Comparison of ENCODE assay signal across 19 cellular contexts in genomic region chr12:112421363-112421762, GRCh38. TPM values are rescaled to one million over a fixed set of nuclear protein-coding genes. Genes with fewer than 3 reads are reported as not detected.
DNase-seq lines count a peak whose midpoint lies in the region; ATAC-seq and TF ChIP-seq lines count a peak whose summit lies in the region.
"Had no signal": no experiment of that assay in that cellular context is flagged by ENCODE, and none has a peak within 500 bp of the region (broad histone marks: within the 10 kb centered on the region; RNA-seq: fewer than 3 reads in every experiment).

No MANE protein-coding gene starts in this region.

- H3K4me1 Mint-ChIP-seq in activated CD4-positive, alpha-beta T cell treated with anti-CD3 and anti-CD28 coated beads for 36 hours = peaks cover 57% of the 10 kb centered on the region
- peaks cover 52% of the 10 kb centered on the region for H3K4me1 Mint-ChIP-seq in brain
- peaks cover 29 to 49% of the 10 kb centered on the region in 2 donors for H3K4me1 Mint-ChIP-seq in stimulated activated naive B cell treated with anti-CD40 and anti-IgM and Interleukin-4, amounts not matched to agents 10 μg/mL and 1 μg/mL and 100 μg/mL, for 72 hours

- H3K27ac Mint-ChIP-seq in activated CD4-positive, alpha-beta T cell treated with anti-CD3 and anti-CD28 coated beads for 36 hours = no peak overlapping the region
- H3K27ac Mint-ChIP-seq in brain = peak overlapping the region in 2 of 5 experiments; percentile 1 to 59
- H3K27ac Mint-ChIP-seq in stimulated activated naive B cell treated with anti-CD40 and anti-IgM and Interleukin-4, amounts not matched to agents 10 μg/mL and 1 μg/mL and 100 μg/mL, for 72 hours = peak overlapping the region; percentile 37
- H3K27ac Mint-ChIP-seq in activated naive CD4-positive, alpha-beta T cell treated with anti-CD3 and anti-CD28 coated beads, Interleukin-2, amount 50 U/mL, for 72 hours = no peak overlapping the region
- H3K27ac Mint-ChIP-seq: neural progenitor cell had no signal

- H3K27ac ChIP-seq in HEK293 (ENCODE audit: extremely low read depth, low read depth, low read length) = no peak overlapping the region
- H3K27ac ChIP-seq: neural progenitor cell, sigmoid colon had no signal

- 0 out of 2 replicates have a peak, but pooled peaks cover 4% of the 10 kb centered on the region for H3K4me1 ChIP-seq in HEK293 (ENCODE audit: control insufficient read depth, insufficient read depth, low read length)

- no peak overlapping the region for H3K4me3 ChIP-seq in HEK293 (ENCODE audit: low read depth, low read length)
- H3K4me3 ChIP-seq: neural progenitor cell, sigmoid colon had no signal

- POLR2A ChIA-PET in activated CD4-positive, alpha-beta T cell treated with anti-CD3 and anti-CD28 coated beads for 36 hours (lab: Charles Lee) = no interaction called here
- POLR2A ChIA-PET in HEK293 (lab: Yijun Ruan, JAX) = interaction anchor here (0.6 kb wide), 1 partner anchor 591 kb away, joined by 3 read pairs; no protein-coding TSS in a partner anchor

- H3K36me3 Mint-ChIP-seq in activated CD4-positive, alpha-beta T cell treated with anti-CD3 and anti-CD28 coated beads for 36 hours (ENCODE audit: low read depth) = peaks cover 30% of the 10 kb centered on the region
- H3K36me3 Mint-ChIP-seq in brain = no peaks in the 10 kb centered on the region
- peaks cover 7 to 33% of the 10 kb centered on the region in 2 donors for H3K36me3 Mint-ChIP-seq in stimulated activated naive B cell treated with anti-CD40 and anti-IgM and Interleukin-4, amounts not matched to agents 10 μg/mL and 1 μg/mL and 100 μg/mL, for 72 hours
- peaks cover 12 to 19% of the 10 kb centered on the region in 2 donors for H3K36me3 Mint-ChIP-seq in activated naive CD4-positive, alpha-beta T cell treated with anti-CD3 and anti-CD28 coated beads, Interleukin-2, amount 50 U/mL, for 72 hours

- H3K27me3 Mint-ChIP-seq in activated CD4-positive, alpha-beta T cell treated with anti-CD3 and anti-CD28 coated beads for 36 hours = no peaks in the 10 kb centered on the region
- no peaks in the 10 kb centered on the region for H3K27me3 Mint-ChIP-seq in brain
- H3K27me3 Mint-ChIP-seq in stimulated activated naive B cell treated with anti-CD40 and anti-IgM and Interleukin-4, amounts not matched to agents 10 μg/mL and 1 μg/mL and 100 μg/mL, for 72 hours = no peaks in the 10 kb centered on the region

- H3K9me3 Mint-ChIP-seq in activated CD4-positive, alpha-beta T cell treated with anti-CD3 and anti-CD28 coated beads for 36 hours (ENCODE audit: low read depth) = no peaks in the 10 kb centered on the region
- peaks cover 0 to 3% (median 0%) of the 10 kb centered on the region in 5 experiments for H3K9me3 Mint-ChIP-seq in brain
- H3K9me3 Mint-ChIP-seq in stimulated activated naive B cell treated with anti-CD40 and anti-IgM and Interleukin-4, amounts not matched to agents 10 μg/mL and 1 μg/mL and 100 μg/mL, for 72 hours = no peaks in the 10 kb centered on the region
- H3K9me3 Mint-ChIP-seq in activated naive CD4-positive, alpha-beta T cell treated with anti-CD3 and anti-CD28 coated beads, Interleukin-2, amount 50 U/mL, for 72 hours = no peaks in the 10 kb centered on the region
- H3K9me3 Mint-ChIP-seq: neural progenitor cell had no signal

- H3K4me3 Mint-ChIP-seq in activated CD4-positive, alpha-beta T cell treated with anti-CD3 and anti-CD28 coated beads for 36 hours = peak overlapping the region; percentile 95
- H3K4me3 Mint-ChIP-seq in brain = peak overlapping the region; percentile 93 to 99 (median 95)
- no peak overlapping the region for H3K4me3 Mint-ChIP-seq in stimulated activated naive B cell treated with anti-CD40 and anti-IgM and Interleukin-4, amounts not matched to agents 10 μg/mL and 1 μg/mL and 100 μg/mL, for 72 hours

- no peak for ATAC-seq in activated CD4-positive, alpha-beta T cell treated with anti-CD3 and anti-CD28 coated beads for 36 hours
- no peak for ATAC-seq in stimulated activated naive B cell treated with anti-CD40 and anti-IgM and Interleukin-4, amounts not matched to agents 10 μg/mL and 1 μg/mL and 100 μg/mL, for 72 hours (replicated peaks)
- ATAC-seq in activated naive CD4-positive, alpha-beta T cell treated with anti-CD3 and anti-CD28 coated beads, Interleukin-2, amount 50 U/mL, for 72 hours = no peak
- no peak for ATAC-seq in GM18873 (IDR thresholded peaks at IDR 0.05; ENCODE audit: low FRiP score, unreplicated experiment)

- peaks cover 0 to 6% of the 10 kb centered on the region in 2 experiments; a peak in 2 of 3 replicates for H3K36me3 ChIP-seq in HEK293 (ENCODE audit: control insufficient read depth in 2 of 2, insufficient read depth in 1 of 2, low read length in 2 of 2)
- H3K36me3 ChIP-seq: neural progenitor cell, sigmoid colon had no signal

- H3K9me3 ChIP-seq in HEK293 (ENCODE audit: control insufficient read depth, insufficient read depth, low read depth, low read length) = no peaks in the 10 kb centered on the region
- H3K9me3 ChIP-seq: sigmoid colon, stomach had no signal

- CTCF ChIA-PET in activated CD4-positive, alpha-beta T cell treated with anti-CD3 and anti-CD28 coated beads for 36 hours (lab: Charles Lee) = interaction anchor here (1.0 to 1.3 kb wide), 3 partner anchors 11 to 34 kb away, joined by 3 to 4 read pairs (median 4); no protein-coding TSS in a partner anchor
- CTCF ChIA-PET in HEK293 (lab: Yijun Ruan, JAX) = interaction anchor here (1.2 kb wide), 1 partner anchor 34 kb away, joined by 3 read pairs; no protein-coding TSS in a partner anchor

- TF ChIP-seq CTCF in HEK293 (tag by site-specific recombination; IDR thresholded peaks at IDR 0.05) = no peak
- no peak for TF ChIP-seq CTCF in brain (conservative IDR thresholded peaks at IDR 0.05)

- no peak for DNase-seq in activated CD4-positive, alpha-beta T cell treated with anti-CD3 and anti-CD28 coated beads for 36 hours
- DNase-seq in activated CD4-positive, alpha-beta T cell treated with anti-CD3 and anti-CD28 coated beads for 48 hours = no peak
- DNase-seq in stimulated activated naive B cell treated with anti-CD40 and anti-IgM and Interleukin-4, amounts not matched to agents 10 μg/mL and 1 μg/mL and 100 μg/mL, for 72 hours = no peak
- no peak for DNase-seq in activated naive CD4-positive, alpha-beta T cell treated with anti-CD3 and anti-CD28 coated beads, Interleukin-2, amount 50 U/mL, for 72 hours (ENCODE audit: low spot score in 2 of 2)
- no peak for DNase-seq in C1 segment of cervical spinal cord (lab: John Stamatoyannopoulos, UW)
- DNase-seq: activated CD4-positive, alpha-beta T cell treated with anti-CD3 and anti-CD28 coated beads, Interleukin-2, amount 50 U/mL, for 4 hours; activated CD8-positive, alpha-beta memory T cell treated with anti-CD3 and anti-CD28 coated beads, Interleukin-2, amount 50 U/mL, for 48 hours; cortex of kidney; H7; NCI-H1105; NCI-H2029; NCI-H82; sigmoid colon; stomach; T1000 had no signal

- intact Hi-C loops in activated CD4-positive, alpha-beta T cell treated with anti-CD3 and anti-CD28 coated beads for 36 hours (cut with DNase I, micrococcal nuclease) = no loop called here

TF ChIP-seq in HEK293, 187 proteins besides CTCF, POLR2A, EP300 and RAD21:
- peak; percentile 96 for TF ChIP-seq ZNF121 (tag by site-specific recombination; IDR thresholded peaks at IDR 0.05)
- no peak for TF ChIP-seq ZNF529 (tag by site-specific recombination; IDR thresholded peaks at IDR 0.05; ENCODE audit: insufficient replicate concordance)
- TF ChIP-seq MYNN (tag by site-specific recombination; IDR thresholded peaks at IDR 0.05; ENCODE audit: borderline replicate concordance) = no peak
- TF ChIP-seq ZNF23 (tag by site-specific recombination; IDR thresholded peaks at IDR 0.05; ENCODE audit: borderline replicate concordance) = no peak
- no peak for TF ChIP-seq PRDM1 (tag by site-specific recombination; IDR thresholded peaks at IDR 0.05)
- no peak for TF ChIP-seq ZNF645 (tag by site-specific recombination; IDR thresholded peaks at IDR 0.05)
- TF ChIP-seq ZBTB6 (tag by site-specific recombination; IDR thresholded peaks at IDR 0.05) = no peak

RNA-seq across cellular contexts. Expression of gene PTPN11, which starts 2.6 kb away (rescaled TPM):
- total RNA-seq in activated CD4-positive, alpha-beta T cell treated with anti-CD3 and anti-CD28 coated beads for 36 hours = 100 to 1,000 TPM; 129 to 134 TPM
- 32.7 TPM for polyA plus RNA-seq in brain (ENCODE audit: insufficient read depth, low read depth, low replicate concordance)
- 100 to 1,000 TPM; 105 to 118 TPM for total RNA-seq in activated naive CD4-positive, alpha-beta T cell treated with anti-CD3 and anti-CD28 coated beads, Interleukin-2, amount 50 U/mL, for 72 hours

RNA-seq across cellular contexts. Expression of gene RPL6, which starts 12.0 kb away (rescaled TPM):
- 1,000 to 10,000 TPM; 2,097 to 2,202 TPM for total RNA-seq in activated CD4-positive, alpha-beta T cell treated with anti-CD3 and anti-CD28 coated beads for 36 hours
- 885 TPM for polyA plus RNA-seq in brain (ENCODE audit: insufficient read depth, low read depth, low replicate concordance)
- total RNA-seq in activated naive CD4-positive, alpha-beta T cell treated with anti-CD3 and anti-CD28 coated beads, Interleukin-2, amount 50 U/mL, for 72 hours = 1,000 to 10,000 TPM; 1,565 to 2,604 TPM

RNA-seq across cellular contexts. Expression of gene HECTD4, which starts 39.1 kb away (rescaled TPM):
- 10 to 100 TPM; 22.2 to 23.8 TPM for total RNA-seq in activated CD4-positive, alpha-beta T cell treated with anti-CD3 and anti-CD28 coated beads for 36 hours
- polyA plus RNA-seq in brain (ENCODE audit: insufficient read depth, low read depth, low replicate concordance) = 43.0 TPM
- total RNA-seq in activated naive CD4-positive, alpha-beta T cell treated with anti-CD3 and anti-CD28 coated beads, Interleukin-2, amount 50 U/mL, for 72 hours = 10 to 100 TPM; 26.7 to 31.0 TPM

Comparison
In these comparisons a context has a peak if more than half of its experiments do, and no peak if none do; other contexts are left out.
1. H3K4me3 Mint-ChIP-seq: peak in activated CD4-positive, alpha-beta T cell treated with anti-CD3 and anti-CD28 coated beads for 36 hours (single experiment) and brain (5 of 5); none in stimulated activated naive B cell treated with anti-CD40 and anti-IgM and Interleukin-4, amounts not matched to agents 10 μg/mL and 1 μg/mL and 100 μg/mL, for 72 hours (0 of 2).